ENCODE assay signal across 19 cellular contexts in the genomic region with DNA sequence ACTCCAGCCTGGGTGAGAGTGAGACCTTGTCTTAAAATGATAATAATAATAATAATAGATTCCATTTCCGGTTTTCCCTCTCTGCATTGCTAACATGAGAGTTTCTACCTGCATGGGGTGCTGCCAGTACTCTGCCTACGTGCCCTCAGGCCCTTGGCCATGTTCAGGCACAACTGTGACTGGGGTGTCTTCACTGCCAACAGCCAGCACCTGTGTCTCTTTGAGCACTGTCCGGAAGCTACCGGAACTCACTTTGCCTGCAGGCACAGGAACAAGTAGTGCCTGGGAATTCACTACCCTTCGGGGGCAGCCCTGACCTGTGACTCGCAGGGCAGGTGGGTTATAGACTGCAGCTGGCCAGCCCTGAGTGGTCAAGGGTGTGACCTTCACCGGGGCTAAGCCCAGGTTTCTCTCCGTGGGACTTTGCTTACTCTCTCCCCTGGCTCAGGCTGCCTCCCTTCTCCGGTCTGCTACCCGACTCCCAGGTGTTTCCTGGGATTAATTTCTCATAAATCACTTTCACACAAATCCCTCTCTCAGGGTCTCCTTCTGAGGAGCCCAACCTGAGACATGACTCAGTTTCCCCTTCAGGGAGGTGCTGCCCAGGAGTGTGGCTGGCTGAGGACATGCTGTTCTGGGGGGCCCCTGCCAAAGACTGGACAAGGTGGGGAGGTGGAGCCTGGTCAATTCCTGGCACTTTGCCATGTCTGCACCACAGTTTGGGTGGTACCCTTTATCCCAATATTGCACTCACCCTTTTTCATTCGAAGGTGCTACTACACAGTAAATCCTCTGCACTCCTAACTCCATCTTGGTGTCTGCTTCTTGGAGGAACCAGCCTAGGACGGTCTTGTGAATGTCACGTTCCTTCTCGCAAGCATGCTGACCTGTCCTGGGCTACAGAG.
"Had no signal": no experiment of that assay in that cellular context is flagged by ENCODE, and none has a peak within 500 bp of the region (broad histone marks: within the 10 kb centered on the region; RNA-seq: fewer than 3 reads in every experiment).

No MANE protein-coding gene starts in this region.

- H3K4me1 ChIP-seq: left ventricle myocardium inferior, tibial nerve had no signal

- H3K36me3 ChIP-seq: left ventricle myocardium inferior, tibial nerve had no signal

- H3K4me3 ChIP-seq: left ventricle myocardium inferior, skin epidermis, tibial nerve had no signal

- ATAC-seq: activated CD4-positive, CD25-positive, alpha-beta regulatory T cell treated with anti-CD3 and anti-CD28 coated beads, Interleukin-2, amount 50 U/mL, for 24 hours; activated CD8-positive, alpha-beta T cell treated with anti-CD3 and anti-CD28 coated beads, Interleukin-2, amount 10 ng/mL, durations not matched to agents 7 days and 5 days; natural killer cell; right cardiac atrium; stimulated activated naive CD8-positive, alpha-beta T cell treated with anti-CD3 and anti-CD28 coated beads, Interleukin-15, amount 100 ng/mL, for 72 hours had no signal

- H3K9me3 ChIP-seq: tibial nerve had no signal

- H3K27ac ChIP-seq: left ventricle myocardium inferior, skin epidermis, tibial nerve, VCaP had no signal

- DNase-seq: activated CD4-positive, alpha-beta T cell treated with anti-CD3 and anti-CD28 coated beads, Interleukin-2, amount 50 U/mL, for 1 hour; activated CD8-positive, alpha-beta T cell treated with anti-CD3 and anti-CD28 coated beads, Interleukin-2, amount 10 ng/mL, durations not matched to agents 7 days and 5 days; activated gamma-delta T cell treated with Interleukin-2 at 50 U/mL for 16 hours; aorta; caudate nucleus; effector CD4-positive, alpha-beta T cell; foreskin fibroblast; immature natural killer cell; kidney glomerular epithelial cell; left ventricle myocardium inferior; midbrain; natural killer cell; right cardiac atrium; stimulated activated CD4-positive, alpha-beta T cell treated with anti-CD3 and anti-CD28 coated beads, Interleukin-1b, Interleukin-23, amount 100 ng/mL, for 48 hours; stimulated activated naive CD8-positive, alpha-beta T cell treated with anti-CD3 and anti-CD28 coated beads, Interleukin-15, amount 100 ng/mL, for 72 hours had no signal
